ENCODE assay signal across 1 cellular context in the genomic region with DNA sequence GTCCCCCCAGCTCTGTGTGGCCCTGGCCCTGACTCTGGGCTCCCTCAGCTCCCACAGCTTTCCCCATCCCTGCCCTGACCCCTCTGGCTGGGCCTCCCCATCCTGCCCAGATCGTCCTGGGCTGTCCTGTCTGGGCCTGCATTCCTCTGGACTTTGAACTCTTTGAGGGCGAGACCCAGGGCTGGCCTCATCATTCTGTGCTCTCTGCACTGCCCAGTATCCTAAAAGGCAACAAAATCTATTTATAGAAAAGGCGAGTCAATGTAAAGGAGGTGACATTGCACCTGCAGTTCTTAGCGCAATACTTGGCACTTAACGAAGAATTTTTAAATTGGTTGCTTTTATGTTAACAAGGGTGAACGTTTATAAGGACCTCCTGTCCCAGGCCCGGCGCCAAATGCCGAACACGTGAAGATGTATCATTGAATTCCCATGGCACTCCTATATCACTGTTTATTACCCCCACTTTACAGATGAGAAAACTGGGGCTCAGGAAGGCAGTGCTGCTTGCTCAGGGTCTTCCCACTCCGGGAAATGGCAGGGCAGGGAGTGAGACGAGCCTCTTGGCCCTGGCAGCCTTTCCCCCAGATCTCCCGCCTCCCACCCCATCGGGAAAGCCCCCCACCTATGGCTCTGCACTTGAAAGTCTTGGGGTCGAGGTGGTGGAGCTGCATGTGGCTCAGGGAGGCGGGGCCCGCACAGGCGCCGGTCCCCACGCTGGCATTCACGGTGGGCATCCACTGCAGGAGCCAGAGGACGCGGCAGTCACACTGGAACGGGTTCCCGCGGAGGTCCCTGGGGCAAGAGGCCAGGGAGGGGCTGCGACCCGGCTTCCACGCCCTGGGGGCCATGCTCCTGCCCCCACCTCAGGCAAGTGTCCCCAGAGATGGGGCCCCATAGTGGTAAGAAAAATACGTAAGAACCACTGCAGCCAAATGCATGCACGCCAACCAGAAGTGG.
TF ChIP-seq lines count a peak whose summit lies in the region.

No MANE protein-coding gene starts in this region.

TF ChIP-seq in HepG2, 621 proteins besides CTCF, POLR2A, EP300 and RAD21 (continued from another document and continues in another):
- TF ChIP-seq ZNF225 (CRISPR knock-in tag; IDR thresholded peaks at IDR 0.05) (no peak), TAF15 (IDR thresholded peaks at IDR 0.05; ENCODE audit: low read depth, low read length, poor library complexity, severe bottlenecking) (no peak), NR2F1 (CRISPR knock-in tag; IDR thresholded peaks at IDR 0.05) (peak in 1 of 2 experiments; percentile 47; a peak in 1 of 4 replicates), KDM5A (IDR thresholded peaks at IDR 0.05; ENCODE audit: borderline replicate concordance, low read length) (no peak), ZBTB1 (CRISPR knock-in tag; IDR thresholded peaks at IDR 0.05; ENCODE audit: borderline replicate concordance) (no peak), FOXK2 (IDR thresholded peaks at IDR 0.05) (no peak), ZNF232 (CRISPR knock-in tag; IDR thresholded peaks at IDR 0.05; ENCODE audit: borderline replicate concordance) (0 out of 2 replicates have a peak, but pooled peaks have one; percentile 25), ZFAT (CRISPR knock-in tag; conservative IDR thresholded peaks at IDR 0.05) (no peak), THYN1 (CRISPR knock-in tag; IDR thresholded peaks at IDR 0.05; ENCODE audit: borderline replicate concordance, low read depth) (0 out of 2 replicates have a peak, but pooled peaks have one; percentile 68), STAG1 (CRISPR knock-in tag; IDR thresholded peaks at IDR 0.05) (no peak), NCOR1 (IDR thresholded peaks at IDR 0.05; ENCODE audit: borderline replicate concordance, low read length) (no peak), SOX5 (CRISPR knock-in tag; IDR thresholded peaks at IDR 0.05; ENCODE audit: borderline replicate concordance) (peak; percentile 65; the same call in 1 of the 2 replicates), RCOR2 (CRISPR knock-in tag; IDR thresholded peaks at IDR 0.05) (peak; percentile 56; the same call in 1 of the 2 replicates), ZNF331 (CRISPR knock-in tag; IDR thresholded peaks at IDR 0.05) (0 out of 2 replicates have a peak, but pooled peaks have one; percentile 10), RBM39 (IDR thresholded peaks at IDR 0.05; ENCODE audit: low read depth, low read length, poor library complexity, severe bottlenecking) (no peak), REPIN1 (CRISPR knock-in tag; IDR thresholded peaks at IDR 0.05; ENCODE audit: borderline replicate concordance, low read depth) (no peak), HIVEP1 (CRISPR knock-in tag; IDR thresholded peaks at IDR 0.05) (no peak), MIXL1 (CRISPR knock-in tag; IDR thresholded peaks at IDR 0.05) (peak; percentile 68), ZNF878 (CRISPR knock-in tag; IDR thresholded peaks at IDR 0.05) (no peak), ATM (IDR thresholded peaks at IDR 0.05; ENCODE audit: borderline replicate concordance) (no peak), XRCC5 (optimal IDR thresholded peaks at IDR 0.05; ENCODE audit: low read length) (no peak), ZNF501 (CRISPR knock-in tag; IDR thresholded peaks at IDR 0.05) (peak; percentile 50)
- TF ChIP-seq, protein P1, sequence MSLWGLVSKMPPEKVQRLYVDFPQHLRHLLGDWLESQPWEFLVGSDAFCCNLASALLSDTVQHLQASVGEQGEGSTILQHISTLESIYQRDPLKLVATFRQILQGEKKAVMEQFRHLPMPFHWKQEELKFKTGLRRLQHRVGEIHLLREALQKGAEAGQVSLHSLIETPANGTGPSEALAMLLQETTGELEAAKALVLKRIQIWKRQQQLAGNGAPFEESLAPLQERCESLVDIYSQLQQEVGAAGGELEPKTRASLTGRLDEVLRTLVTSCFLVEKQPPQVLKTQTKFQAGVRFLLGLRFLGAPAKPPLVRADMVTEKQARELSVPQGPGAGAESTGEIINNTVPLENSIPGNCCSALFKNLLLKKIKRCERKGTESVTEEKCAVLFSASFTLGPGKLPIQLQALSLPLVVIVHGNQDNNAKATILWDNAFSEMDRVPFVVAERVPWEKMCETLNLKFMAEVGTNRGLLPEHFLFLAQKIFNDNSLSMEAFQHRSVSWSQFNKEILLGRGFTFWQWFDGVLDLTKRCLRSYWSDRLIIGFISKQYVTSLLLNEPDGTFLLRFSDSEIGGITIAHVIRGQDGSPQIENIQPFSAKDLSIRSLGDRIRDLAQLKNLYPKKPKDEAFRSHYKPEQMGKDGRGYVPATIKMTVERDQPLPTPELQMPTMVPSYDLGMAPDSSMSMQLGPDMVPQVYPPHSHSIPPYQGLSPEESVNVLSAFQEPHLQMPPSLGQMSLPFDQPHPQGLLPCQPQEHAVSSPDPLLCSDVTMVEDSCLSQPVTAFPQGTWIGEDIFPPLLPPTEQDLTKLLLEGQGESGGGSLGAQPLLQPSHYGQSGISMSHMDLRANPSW (CRISPR knock-in tag; IDR thresholded peaks at IDR 0.05; ENCODE audit: borderline replicate concordance) = no peak
- TF ChIP-seq, protein P2, sequence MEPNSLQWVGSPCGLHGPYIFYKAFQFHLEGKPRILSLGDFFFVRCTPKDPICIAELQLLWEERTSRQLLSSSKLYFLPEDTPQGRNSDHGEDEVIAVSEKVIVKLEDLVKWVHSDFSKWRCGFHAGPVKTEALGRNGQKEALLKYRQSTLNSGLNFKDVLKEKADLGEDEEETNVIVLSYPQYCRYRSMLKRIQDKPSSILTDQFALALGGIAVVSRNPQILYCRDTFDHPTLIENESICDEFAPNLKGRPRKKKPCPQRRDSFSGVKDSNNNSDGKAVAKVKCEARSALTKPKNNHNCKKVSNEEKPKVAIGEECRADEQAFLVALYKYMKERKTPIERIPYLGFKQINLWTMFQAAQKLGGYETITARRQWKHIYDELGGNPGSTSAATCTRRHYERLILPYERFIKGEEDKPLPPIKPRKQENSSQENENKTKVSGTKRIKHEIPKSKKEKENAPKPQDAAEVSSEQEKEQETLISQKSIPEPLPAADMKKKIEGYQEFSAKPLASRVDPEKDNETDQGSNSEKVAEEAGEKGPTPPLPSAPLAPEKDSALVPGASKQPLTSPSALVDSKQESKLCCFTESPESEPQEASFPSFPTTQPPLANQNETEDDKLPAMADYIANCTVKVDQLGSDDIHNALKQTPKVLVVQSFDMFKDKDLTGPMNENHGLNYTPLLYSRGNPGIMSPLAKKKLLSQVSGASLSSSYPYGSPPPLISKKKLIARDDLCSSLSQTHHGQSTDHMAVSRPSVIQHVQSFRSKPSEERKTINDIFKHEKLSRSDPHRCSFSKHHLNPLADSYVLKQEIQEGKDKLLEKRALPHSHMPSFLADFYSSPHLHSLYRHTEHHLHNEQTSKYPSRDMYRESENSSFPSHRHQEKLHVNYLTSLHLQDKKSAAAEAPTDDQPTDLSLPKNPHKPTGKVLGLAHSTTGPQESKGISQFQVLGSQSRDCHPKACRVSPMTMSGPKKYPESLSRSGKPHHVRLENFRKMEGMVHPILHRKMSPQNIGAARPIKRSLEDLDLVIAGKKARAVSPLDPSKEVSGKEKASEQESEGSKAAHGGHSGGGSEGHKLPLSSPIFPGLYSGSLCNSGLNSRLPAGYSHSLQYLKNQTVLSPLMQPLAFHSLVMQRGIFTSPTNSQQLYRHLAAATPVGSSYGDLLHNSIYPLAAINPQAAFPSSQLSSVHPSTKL (CRISPR knock-in tag; IDR thresholded peaks at IDR 0.05) = peak; percentile 66
- TF ChIP-seq, protein P3, sequence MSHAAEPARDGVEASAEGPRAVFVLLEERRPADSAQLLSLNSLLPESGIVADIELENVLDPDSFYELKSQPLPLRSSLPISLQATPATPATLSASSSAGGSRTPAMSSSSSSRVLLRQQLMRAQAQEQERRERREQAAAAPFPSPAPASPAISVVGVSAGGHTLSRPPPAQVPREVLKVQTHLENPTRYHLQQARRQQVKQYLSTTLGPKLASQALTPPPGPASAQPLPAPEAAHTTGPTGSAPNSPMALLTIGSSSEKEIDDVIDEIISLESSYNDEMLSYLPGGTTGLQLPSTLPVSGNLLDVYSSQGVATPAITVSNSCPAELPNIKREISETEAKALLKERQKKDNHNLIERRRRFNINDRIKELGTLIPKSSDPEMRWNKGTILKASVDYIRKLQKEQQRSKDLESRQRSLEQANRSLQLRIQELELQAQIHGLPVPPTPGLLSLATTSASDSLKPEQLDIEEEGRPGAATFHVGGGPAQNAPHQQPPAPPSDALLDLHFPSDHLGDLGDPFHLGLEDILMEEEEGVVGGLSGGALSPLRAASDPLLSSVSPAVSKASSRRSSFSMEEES (CRISPR knock-in tag; IDR thresholded peaks at IDR 0.05) = peak; percentile 16; the same call in 1 of the 2 replicates
- TF ChIP-seq, protein P4, sequence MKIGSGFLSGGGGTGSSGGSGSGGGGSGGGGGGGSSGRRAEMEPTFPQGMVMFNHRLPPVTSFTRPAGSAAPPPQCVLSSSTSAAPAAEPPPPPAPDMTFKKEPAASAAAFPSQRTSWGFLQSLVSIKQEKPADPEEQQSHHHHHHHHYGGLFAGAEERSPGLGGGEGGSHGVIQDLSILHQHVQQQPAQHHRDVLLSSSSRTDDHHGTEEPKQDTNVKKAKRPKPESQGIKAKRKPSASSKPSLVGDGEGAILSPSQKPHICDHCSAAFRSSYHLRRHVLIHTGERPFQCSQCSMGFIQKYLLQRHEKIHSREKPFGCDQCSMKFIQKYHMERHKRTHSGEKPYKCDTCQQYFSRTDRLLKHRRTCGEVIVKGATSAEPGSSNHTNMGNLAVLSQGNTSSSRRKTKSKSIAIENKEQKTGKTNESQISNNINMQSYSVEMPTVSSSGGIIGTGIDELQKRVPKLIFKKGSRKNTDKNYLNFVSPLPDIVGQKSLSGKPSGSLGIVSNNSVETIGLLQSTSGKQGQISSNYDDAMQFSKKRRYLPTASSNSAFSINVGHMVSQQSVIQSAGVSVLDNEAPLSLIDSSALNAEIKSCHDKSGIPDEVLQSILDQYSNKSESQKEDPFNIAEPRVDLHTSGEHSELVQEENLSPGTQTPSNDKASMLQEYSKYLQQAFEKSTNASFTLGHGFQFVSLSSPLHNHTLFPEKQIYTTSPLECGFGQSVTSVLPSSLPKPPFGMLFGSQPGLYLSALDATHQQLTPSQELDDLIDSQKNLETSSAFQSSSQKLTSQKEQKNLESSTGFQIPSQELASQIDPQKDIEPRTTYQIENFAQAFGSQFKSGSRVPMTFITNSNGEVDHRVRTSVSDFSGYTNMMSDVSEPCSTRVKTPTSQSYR (CRISPR knock-in tag; IDR thresholded peaks at IDR 0.05; ENCODE audit: borderline replicate concordance) = no peak
- TF ChIP-seq, protein P5, sequence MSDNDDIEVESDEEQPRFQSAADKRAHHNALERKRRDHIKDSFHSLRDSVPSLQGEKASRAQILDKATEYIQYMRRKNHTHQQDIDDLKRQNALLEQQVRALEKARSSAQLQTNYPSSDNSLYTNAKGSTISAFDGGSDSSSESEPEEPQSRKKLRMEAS (IDR thresholded peaks at IDR 0.05) = peak; percentile 35
- TF ChIP-seq, protein P6, sequence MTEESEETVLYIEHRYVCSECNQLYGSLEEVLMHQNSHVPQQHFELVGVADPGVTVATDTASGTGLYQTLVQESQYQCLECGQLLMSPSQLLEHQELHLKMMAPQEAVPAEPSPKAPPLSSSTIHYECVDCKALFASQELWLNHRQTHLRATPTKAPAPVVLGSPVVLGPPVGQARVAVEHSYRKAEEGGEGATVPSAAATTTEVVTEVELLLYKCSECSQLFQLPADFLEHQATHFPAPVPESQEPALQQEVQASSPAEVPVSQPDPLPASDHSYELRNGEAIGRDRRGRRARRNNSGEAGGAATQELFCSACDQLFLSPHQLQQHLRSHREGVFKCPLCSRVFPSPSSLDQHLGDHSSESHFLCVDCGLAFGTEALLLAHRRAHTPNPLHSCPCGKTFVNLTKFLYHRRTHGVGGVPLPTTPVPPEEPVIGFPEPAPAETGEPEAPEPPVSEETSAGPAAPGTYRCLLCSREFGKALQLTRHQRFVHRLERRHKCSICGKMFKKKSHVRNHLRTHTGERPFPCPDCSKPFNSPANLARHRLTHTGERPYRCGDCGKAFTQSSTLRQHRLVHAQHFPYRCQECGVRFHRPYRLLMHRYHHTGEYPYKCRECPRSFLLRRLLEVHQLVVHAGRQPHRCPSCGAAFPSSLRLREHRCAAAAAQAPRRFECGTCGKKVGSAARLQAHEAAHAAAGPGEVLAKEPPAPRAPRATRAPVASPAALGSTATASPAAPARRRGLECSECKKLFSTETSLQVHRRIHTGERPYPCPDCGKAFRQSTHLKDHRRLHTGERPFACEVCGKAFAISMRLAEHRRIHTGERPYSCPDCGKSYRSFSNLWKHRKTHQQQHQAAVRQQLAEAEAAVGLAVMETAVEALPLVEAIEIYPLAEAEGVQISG (CRISPR knock-in tag; IDR thresholded peaks at IDR 0.05) = peak; percentile 48; the same call in 1 of the 2 replicates
- TF ChIP-seq, protein P7, sequence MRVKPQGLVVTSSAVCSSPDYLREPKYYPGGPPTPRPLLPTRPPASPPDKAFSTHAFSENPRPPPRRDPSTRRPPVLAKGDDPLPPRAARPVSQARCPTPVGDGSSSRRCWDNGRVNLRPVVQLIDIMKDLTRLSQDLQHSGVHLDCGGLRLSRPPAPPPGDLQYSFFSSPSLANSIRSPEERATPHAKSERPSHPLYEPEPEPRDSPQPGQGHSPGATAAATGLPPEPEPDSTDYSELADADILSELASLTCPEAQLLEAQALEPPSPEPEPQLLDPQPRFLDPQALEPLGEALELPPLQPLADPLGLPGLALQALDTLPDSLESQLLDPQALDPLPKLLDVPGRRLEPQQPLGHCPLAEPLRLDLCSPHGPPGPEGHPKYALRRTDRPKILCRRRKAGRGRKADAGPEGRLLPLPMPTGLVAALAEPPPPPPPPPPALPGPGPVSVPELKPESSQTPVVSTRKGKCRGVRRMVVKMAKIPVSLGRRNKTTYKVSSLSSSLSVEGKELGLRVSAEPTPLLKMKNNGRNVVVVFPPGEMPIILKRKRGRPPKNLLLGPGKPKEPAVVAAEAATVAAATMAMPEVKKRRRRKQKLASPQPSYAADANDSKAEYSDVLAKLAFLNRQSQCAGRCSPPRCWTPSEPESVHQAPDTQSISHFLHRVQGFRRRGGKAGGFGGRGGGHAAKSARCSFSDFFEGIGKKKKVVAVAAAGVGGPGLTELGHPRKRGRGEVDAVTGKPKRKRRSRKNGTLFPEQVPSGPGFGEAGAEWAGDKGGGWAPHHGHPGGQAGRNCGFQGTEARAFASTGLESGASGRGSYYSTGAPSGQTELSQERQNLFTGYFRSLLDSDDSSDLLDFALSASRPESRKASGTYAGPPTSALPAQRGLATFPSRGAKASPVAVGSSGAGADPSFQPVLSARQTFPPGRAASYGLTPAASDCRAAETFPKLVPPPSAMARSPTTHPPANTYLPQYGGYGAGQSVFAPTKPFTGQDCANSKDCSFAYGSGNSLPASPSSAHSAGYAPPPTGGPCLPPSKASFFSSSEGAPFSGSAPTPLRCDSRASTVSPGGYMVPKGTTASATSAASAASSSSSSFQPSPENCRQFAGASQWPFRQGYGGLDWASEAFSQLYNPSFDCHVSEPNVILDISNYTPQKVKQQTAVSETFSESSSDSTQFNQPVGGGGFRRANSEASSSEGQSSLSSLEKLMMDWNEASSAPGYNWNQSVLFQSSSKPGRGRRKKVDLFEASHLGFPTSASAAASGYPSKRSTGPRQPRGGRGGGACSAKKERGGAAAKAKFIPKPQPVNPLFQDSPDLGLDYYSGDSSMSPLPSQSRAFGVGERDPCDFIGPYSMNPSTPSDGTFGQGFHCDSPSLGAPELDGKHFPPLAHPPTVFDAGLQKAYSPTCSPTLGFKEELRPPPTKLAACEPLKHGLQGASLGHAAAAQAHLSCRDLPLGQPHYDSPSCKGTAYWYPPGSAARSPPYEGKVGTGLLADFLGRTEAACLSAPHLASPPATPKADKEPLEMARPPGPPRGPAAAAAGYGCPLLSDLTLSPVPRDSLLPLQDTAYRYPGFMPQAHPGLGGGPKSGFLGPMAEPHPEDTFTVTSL (CRISPR knock-in tag; IDR thresholded peaks at IDR 0.05; ENCODE audit: borderline replicate concordance) = peak; percentile 74; the same call in 1 of the 2 replicates
